26 cellular contexts compared by ENCODE assay signal in genomic region chr4:172096771-172097170, GRCh38.
"Had no signal": no experiment of that assay in that cellular context is flagged by ENCODE, and none has a peak within 500 bp of the region (broad histone marks: within the 10 kb centered on the region; RNA-seq: fewer than 3 reads in every experiment).

No MANE protein-coding gene starts in this region.

- H3K4me1 ChIP-seq: adrenal gland, body of pancreas, prostate gland had no signal

- H3K36me3 ChIP-seq: adrenal gland, neutrophil, ovary, prostate gland, thoracic aorta, WERI-Rb-1 had no signal

- H3K9me3 Mint-ChIP-seq: type B pancreatic cell had no signal

- H3K27ac Mint-ChIP-seq: activated naive CD8-positive, alpha-beta T cell; activated T-cell treated with anti-CD3 and anti-CD28 coated beads, Interleukin-2, amount 50 U/mL, for 24 hours; activated T-helper 17 cell treated with anti-CD3 and anti-CD28 coated beads, Interleukin-2, amount 50 U/mL, for 72 hours; dendritic cell treated with granulocyte-macrophage colony-stimulating factor and Interleukin-4, amounts not matched to agents 40 ng/mL and 50 ng/mL, for 4 days; natural killer cell treated with Interleukin-12 subunit alpha and Interleukin-12 subunit beta and Interleukin-15 and Interleukin-18, amount 100 ng/mL, for 72 hours; type B pancreatic cell had no signal

- H3K4me3 Mint-ChIP-seq: activated naive CD8-positive, alpha-beta T cell; activated T-cell treated with anti-CD3 and anti-CD28 coated beads, Interleukin-2, amount 50 U/mL, for 24 hours; activated T-helper 17 cell treated with anti-CD3 and anti-CD28 coated beads, Interleukin-2, amount 50 U/mL, for 72 hours; dendritic cell treated with granulocyte-macrophage colony-stimulating factor and Interleukin-4, amounts not matched to agents 40 ng/mL and 50 ng/mL, for 4 days; natural killer cell treated with Interleukin-12 subunit alpha and Interleukin-12 subunit beta and Interleukin-15 and Interleukin-18, amount 100 ng/mL, for 72 hours; type B pancreatic cell had no signal

- DNase-seq: activated CD4-positive, CD25-positive, alpha-beta regulatory T cell treated with anti-CD3 and anti-CD28 coated beads, Interleukin-2, amount 50 U/mL, for 72 hours; activated CD8-positive, alpha-beta memory T cell treated with anti-CD3 and anti-CD28 coated beads for 24 hours; activated CD8-positive, alpha-beta memory T cell treated with anti-CD3 and anti-CD28 coated beads, Interleukin-2, amount 50 U/mL, for 4 hours; activated naive CD4-positive, alpha-beta T cell; activated T-cell treated with anti-CD3 and anti-CD28 coated beads, Interleukin-2, amount 50 U/mL, for 24 hours; adrenal gland; body of pancreas; effector CD4-positive, alpha-beta T cell; glutamatergic neuron; hippocampal formation; left ventricle myocardium superior; mammary epithelial cell; midbrain; ovary; stimulated activated CD4-positive, alpha-beta T cell treated with anti-CD3 and anti-CD28 coated beads, Interleukin-4, amount 100 ng/mL, for 24 hours; stimulated activated naive CD4-positive, alpha-beta T cell treated with Interleukin-2 at 50 U/mL for 16 hours; T-helper 1 cell; WERI-Rb-1 had no signal

- H3K36me3 Mint-ChIP-seq: activated naive CD8-positive, alpha-beta T cell; natural killer cell treated with Interleukin-12 subunit alpha and Interleukin-12 subunit beta and Interleukin-15 and Interleukin-18, amount 100 ng/mL, for 72 hours; type B pancreatic cell had no signal

- H3K4me1 Mint-ChIP-seq: activated T-helper 17 cell treated with anti-CD3 and anti-CD28 coated beads, Interleukin-2, amount 50 U/mL, for 72 hours had no signal

- ATAC-seq: activated T-helper 17 cell treated with anti-CD3 and anti-CD28 coated beads, Interleukin-2, amount 50 U/mL, for 72 hours; body of pancreas; left ventricle myocardium superior; natural killer cell treated with Interleukin-12 subunit alpha and Interleukin-12 subunit beta and Interleukin-15 and Interleukin-18, amount 100 ng/mL, for 72 hours had no signal

- H3K4me3 ChIP-seq: adrenal gland, body of pancreas, ovary, prostate gland, thoracic aorta had no signal

- H3K27me3 ChIP-seq: adrenal gland, body of pancreas, neutrophil, ovary had no signal

- H3K9me3 ChIP-seq: adrenal gland, body of pancreas, neutrophil, ovary, prostate gland, thoracic aorta had no signal

- H3K27me3 Mint-ChIP-seq: activated naive CD8-positive, alpha-beta T cell; activated T-cell treated with anti-CD3 and anti-CD28 coated beads, Interleukin-2, amount 50 U/mL, for 24 hours; activated T-helper 17 cell treated with anti-CD3 and anti-CD28 coated beads, Interleukin-2, amount 50 U/mL, for 72 hours; dendritic cell treated with granulocyte-macrophage colony-stimulating factor and Interleukin-4, amounts not matched to agents 40 ng/mL and 50 ng/mL, for 4 days; natural killer cell treated with Interleukin-12 subunit alpha and Interleukin-12 subunit beta and Interleukin-15 and Interleukin-18, amount 100 ng/mL, for 72 hours; type B pancreatic cell had no signal

- H3K27ac ChIP-seq: adrenal gland, body of pancreas, neutrophil, ovary, prostate gland, thoracic aorta, WERI-Rb-1 had no signal
